9 cellular contexts compared by ENCODE assay signal in the genomic region with DNA sequence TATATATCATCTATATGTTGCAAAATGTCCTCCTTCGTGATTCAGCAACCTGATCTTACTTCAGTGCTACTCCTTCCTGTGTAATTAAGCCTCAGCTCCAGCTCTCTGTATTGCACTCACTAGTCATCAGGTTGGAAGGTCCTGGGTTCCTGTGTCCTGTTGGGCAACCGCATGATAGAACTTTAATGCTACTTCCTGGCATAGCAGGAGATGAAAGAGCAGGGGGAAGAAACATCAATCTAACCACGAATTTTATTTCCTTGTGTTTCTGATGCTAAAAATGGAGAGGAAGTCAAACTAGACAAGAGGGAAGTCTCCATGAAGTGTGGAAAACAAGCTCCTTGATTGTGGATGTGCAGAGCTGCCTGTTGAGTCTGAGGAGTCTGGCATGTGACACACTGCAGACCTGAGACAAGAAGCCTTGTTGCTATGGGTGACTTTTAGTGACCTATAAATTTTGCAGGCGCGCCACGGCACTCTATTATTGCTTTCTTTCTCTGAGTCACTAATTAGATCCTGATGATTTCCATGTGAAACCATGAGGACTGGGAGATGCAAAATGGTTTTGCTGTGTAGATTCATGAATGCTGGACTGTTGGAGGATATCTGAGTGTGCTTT. TPM values are rescaled to one million over a fixed set of nuclear protein-coding genes. Genes with fewer than 3 reads are reported as not detected.
DNase-seq lines count a peak whose midpoint lies in the region; ATAC-seq and TF ChIP-seq lines count a peak whose summit lies in the region.
"Had no signal": no experiment of that assay in that cellular context is flagged by ENCODE, and none has a peak within 500 bp of the region (broad histone marks: within the 10 kb centered on the region; RNA-seq: fewer than 3 reads in every experiment).

No MANE protein-coding gene starts in this region.

- peaks cover 11 to 18% of the 10 kb centered on the region in 2 donors for H3K4me1 Mint-ChIP-seq in natural killer cell

- no peak overlapping the region for H3K27ac ChIP-seq in OCI-LY7 (ENCODE audit: low read depth, low read length, poor library complexity, severe bottlenecking)

- CTCF ChIA-PET in OCI-LY7 (lab: Charles Lee; ENCODE audit: unreplicated experiment) = no interaction called here

- H3K4me3 ChIP-seq in OCI-LY7 (ENCODE audit: low read depth, low read length, poor library complexity, severe bottlenecking) = no peak overlapping the region

- no peak overlapping the region for H3K4me2 ChIP-seq in OCI-LY7 (ENCODE audit: low read length)

- no peaks in the 10 kb centered on the region for H3K79me2 ChIP-seq in OCI-LY7 (ENCODE audit: insufficient read depth, low read depth, low read length)

- H2AFZ ChIP-seq in OCI-LY7 (ENCODE audit: low read length) = no peak overlapping the region

- ATAC-seq in natural killer cell (peak; percentile 63 to 75 (median 67)), HG03457 (IDR thresholded peaks at IDR 0.05; ENCODE audit: unreplicated experiment) (no peak)

- DNase-seq in EL (peak; percentile 90), OCI-LY7 (ENCODE audit: low spot score) (peak; percentile 14), dedifferentiated amniotic fluid mesenchymal stem cell (ENCODE audit: extremely low spot score) (peak; percentile 77), natural killer cell (no peak), DMS 273 treated with DMSO at 0.1 percent for 48 hours (lab: John Stamatoyannopoulos, UW) (no peak), NCI-H2196 (lab: John Stamatoyannopoulos, UW; ENCODE audit: unreplicated experiment) (no peak), NCI-H82 (lab: John Stamatoyannopoulos, UW) (no peak)

- no peaks in the 10 kb centered on the region for H3K9me2 ChIP-seq in OCI-LY7 (ENCODE audit: insufficient read depth, low read length)

- H3K9me3 Mint-ChIP-seq in natural killer cell = no peaks in the 10 kb centered on the region

- H3K4me1 ChIP-seq in OCI-LY7 (ENCODE audit: insufficient read depth, low read length, poor library complexity, severe bottlenecking) = peaks cover 9% of the 10 kb centered on the region

- H3K27ac Mint-ChIP-seq in natural killer cell = peak overlapping the region; percentile 71 to 82

- H3K4me3 Mint-ChIP-seq in natural killer cell = peak overlapping the region; percentile 6

- H3K9me3 ChIP-seq in OCI-LY7 (ENCODE audit: low read length) = peaks cover 12% of the 10 kb centered on the region

- peaks cover 13% of the 10 kb centered on the region for H3K36me3 Mint-ChIP-seq in natural killer cell

- TSS peak; percentile 51 for BruUV-seq in OCI-LY7 (replicated peaks; lab: Mats Ljungman, UMichigan)

- H3K27me3 Mint-ChIP-seq in natural killer cell (ENCODE audit: low read depth in 2 of 2) = no peaks in the 10 kb centered on the region

- TF ChIP-seq CTCF in OCI-LY7 (conservative IDR thresholded peaks at IDR 0.05; ENCODE audit: low read length) = no peak
- TF ChIP-seq CTCF in natural killer cell (IDR thresholded peaks at IDR 0.05) = no peak

- intact Hi-C loops in OCI-LY7 (cut with micrococcal nuclease; ENCODE audit: unreplicated experiment) (no loop called here), natural killer cell (cut with micrococcal nuclease) (no loop called here)

- H3K36me3 ChIP-seq in OCI-LY7 (ENCODE audit: insufficient read depth, low read length) = peaks cover 86% of the 10 kb centered on the region

- POLR2A ChIA-PET in OCI-LY7 (lab: Charles Lee) = no interaction called here

- H4K20me1 ChIP-seq in OCI-LY7 (ENCODE audit: insufficient read depth, low read length) = no peaks in the 10 kb centered on the region

RNA-seq across cellular contexts. Expression of a gene that starts 25.6 kb away (rescaled TPM):
- 0.28 and 0.57 TPM in 2 replicates for total RNA-seq in OCI-LY7 (2014; rRNA removed; shearing (Covaris generic))
- total RNA-seq in OCI-LY7 (2022) = 0.22 and 0.30 TPM in 2 replicates
- 1 to 10 TPM; 2.2 to 4.4 (median 2.6) TPM for total RNA-seq in natural killer cell

RNA-seq across cellular contexts. Expression of a gene that starts 27.4 kb away (rescaled TPM):
- total RNA-seq in OCI-LY7 (2014; rRNA removed; shearing (Covaris generic)) = 113 and 121 TPM in 2 replicates
- total RNA-seq in OCI-LY7 (2022) = 120 and 126 TPM in 2 replicates
- 100 to 1,000 TPM in 1 of 3 donors, 10 to 100 TPM in 2; 73.1 to 110 (median 85.1) TPM for total RNA-seq in natural killer cell

RNA-seq across cellular contexts. Expression of a gene that starts 37.0 kb away (rescaled TPM):
- total RNA-seq in OCI-LY7 (2014; rRNA removed; shearing (Covaris generic)) = not detected in 2 replicates
- total RNA-seq in OCI-LY7 (2022) (0.09 TPM in 1 of 2 replicates, not detected in the other), natural killer cell (under 1 TPM in 1 of 3 donors, not detected in 2; 0.14 TPM)
- total RNA-seq: lower leg skin had no signal

Comparison
In these comparisons a context has a peak if more than half of its experiments do, and no peak if none do; other contexts are left out.
1. DNase-seq: peak in EL (single experiment), OCI-LY7 (single experiment) and dedifferentiated amniotic fluid mesenchymal stem cell (single experiment); none in natural killer cell (single experiment), DMS 273 treated with DMSO at 0.1 percent for 48 hours (single experiment), NCI-H2196 (single experiment) and NCI-H82 (single experiment).